ENCODE assay signal across 8 cellular contexts in the genomic region with DNA sequence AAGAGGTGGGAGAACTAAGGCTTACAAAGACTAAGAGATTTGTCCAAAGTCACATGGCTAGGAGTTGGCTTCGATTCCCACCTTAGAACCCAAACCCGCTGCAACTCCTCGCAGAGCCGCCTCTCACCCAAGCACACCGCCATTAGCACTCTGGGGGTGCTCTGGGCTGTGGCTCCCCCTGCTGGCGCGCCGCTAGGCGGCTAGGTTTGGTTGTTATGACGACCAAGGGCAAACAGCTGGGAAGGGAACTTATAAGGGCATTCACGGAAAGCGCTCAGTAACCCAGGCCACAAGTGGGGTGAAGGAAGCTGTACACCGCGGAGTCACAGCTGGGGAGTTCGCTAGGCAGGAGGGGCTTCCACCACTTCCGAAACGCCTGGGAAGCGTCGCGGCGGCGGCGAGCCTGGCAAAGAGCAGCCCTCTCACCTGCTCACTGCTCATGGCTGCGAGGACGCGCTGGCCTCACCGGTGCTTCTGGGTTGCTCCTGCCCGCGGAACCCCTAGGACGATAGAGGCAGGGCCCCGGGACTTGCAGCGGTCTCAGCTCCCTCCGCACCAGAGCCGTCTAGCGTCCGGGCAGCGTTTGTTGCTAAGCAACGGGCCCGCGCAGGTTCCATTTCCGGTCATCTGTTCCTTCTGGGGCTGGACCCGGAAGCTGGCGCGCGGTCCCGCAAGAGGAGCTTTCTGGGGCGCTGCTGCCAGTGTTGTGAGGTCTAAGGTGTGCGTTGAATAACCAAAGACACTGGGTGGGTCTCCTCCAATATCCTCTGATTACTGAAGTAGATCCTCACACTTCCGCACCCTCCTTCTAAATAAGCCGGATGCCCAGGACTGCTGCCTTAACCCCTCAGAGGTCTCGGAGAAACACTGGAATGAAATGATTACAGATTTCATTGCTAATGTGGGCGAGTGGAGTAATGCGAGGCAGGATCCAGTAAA. TPM values are rescaled to one million over a fixed set of nuclear protein-coding genes. Genes with fewer than 3 reads are reported as not detected.
DNase-seq lines count a peak whose midpoint lies in the region; ATAC-seq, FAIRE-seq and TF ChIP-seq lines count a peak whose summit lies in the region.

A gene (minus strand): TSS at position 567 of the 939 bp plus-strand sequence. CDS start 126 bp downstream, at position 441.

- DNase-seq in A549 (ENCODE audit: low read depth in 1 of 2, low spot score in 1 of 2) = peak; percentile 88 to 90
- DNase-seq in NCI-H2107 treated with DMSO at 0.1 percent for 48 hours (lab: John Stamatoyannopoulos, UW; ENCODE audit: unreplicated experiment) = peak; percentile 56
- DNase-seq in UCSD-AML1 (lab: John Stamatoyannopoulos, UW; ENCODE audit: unreplicated experiment) = peak; percentile 86
- DNase-seq in brain microvascular endothelial cell = peak; percentile 85
- peak; percentile 68 to 81 for DNase-seq in gastrocnemius medialis

- peak; percentile 56 to 62 for TF ChIP-seq RAD21 in A549 (conservative IDR thresholded peaks at IDR 0.05 in 1 of 2, IDR thresholded peaks at IDR 0.05 in 1 of 2)

- H3K27ac ChIP-seq in A549 = peak within 1 kb of the TSS; percentile 69 to 84
- peak within 1 kb of the TSS; percentile 95 for H3K27ac ChIP-seq in brain microvascular endothelial cell
- peak within 1 kb of the TSS in 3 of 4 donors; percentile 9 to 53 (median 44) for H3K27ac ChIP-seq in gastrocnemius medialis

- peak within 1 kb of the TSS; percentile 70 for H3K9ac ChIP-seq in iPS-15b (ENCODE audit: low read depth, low read length)

- 3% methylated on average over 22 of the region's 53 CpGs for WGBS in A549 (ENCODE audit: missing lambda C conversion rate)

- in situ Hi-C loops in brain microvascular endothelial cell (cut with HindIII; ENCODE audit: low pct_ligation_motif_present, low sequenced_read_pairs) (no loop called here), gastrocnemius medialis (cut with MboI; ENCODE audit: low sequenced_read_pairs in 4 of 4) (loop anchor here in 1 of 4 donors (25.0 kb wide), 1 partner anchor 94 kb away; a partner anchor contains a TSS)

- TF ChIP-seq POLR2A in A549 (IDR thresholded peaks at IDR 0.05; ENCODE audit: low read length) (peak; percentile 68), GM18526 (IDR thresholded peaks at IDR 0.05; ENCODE audit: extremely low read depth, insufficient read length) (peak; percentile 27), gastrocnemius medialis (IDR thresholded peaks at IDR 0.05) (no peak)

- H3K4me3 ChIP-seq in A549 (peak within 1 kb of the TSS; percentile 67), brain microvascular endothelial cell (ENCODE audit: low read depth, low read length) (peak within 1 kb of the TSS; percentile 98), iPS-15b (ENCODE audit: low read depth, low read length) (peak within 1 kb of the TSS; percentile 97), gastrocnemius medialis (peak within 1 kb of the TSS; percentile 72 to 86 (median 78))

- H3K36me3 ChIP-seq in brain microvascular endothelial cell (replicated peaks) = no peaks in the 10 kb centered on the region
- H3K36me3 ChIP-seq in iPS-15b (ENCODE audit: control insufficient read depth, insufficient read depth, low read length) = no peaks in the 10 kb centered on the region
- no peaks in the 10 kb centered on the region for H3K36me3 ChIP-seq in gastrocnemius medialis

- H3K4me1 ChIP-seq in A549 (peaks cover 13% of the 10 kb centered on the region; the same call in 2 of the 3 replicates), iPS-15b (ENCODE audit: control insufficient read depth, insufficient read depth, low read length) (no peaks in the 10 kb centered on the region), gastrocnemius medialis (peaks cover 0 to 5% of the 10 kb centered on the region in 2 donors)

- H3K9me3 ChIP-seq in A549 (no peaks in the 10 kb centered on the region), iPS-15b (ENCODE audit: control insufficient read depth, insufficient read depth, low read length) (no peaks in the 10 kb centered on the region), gastrocnemius medialis (no peaks in the 10 kb centered on the region)

- intact Hi-C loops in gastrocnemius medialis (cut with DNase I; ENCODE audit: low total_unique reads) = loop anchor here (5.0 kb wide), 2 partner anchors 104 to 411 kb away; a partner anchor contains a TSS

- peak within 1 kb of the TSS; percentile 80 for H3K4me2 ChIP-seq in A549

- CTCF ChIA-PET in A549 (lab: Yijun Ruan, JAX) = interaction anchor here (0.6 to 3.5 kb wide), 8 partner anchors 9 to 1522 kb away, joined by 3 to 18 read pairs (median 6); no protein-coding TSS in a partner anchor

- POLR2A ChIA-PET in A549 (lab: Yijun Ruan, JAX) = interaction anchor here (0.8 to 2.0 kb wide), 9 partner anchors 8 to 749 kb away, joined by 3 to 13 read pairs (median 3); a partner anchor contains a TSS

- H3K27me3 ChIP-seq in brain microvascular endothelial cell (replicated peaks) (no peaks in the 10 kb centered on the region), iPS-15b (ENCODE audit: control insufficient read depth, insufficient read depth, low read length) (no peaks in the 10 kb centered on the region), gastrocnemius medialis (no peaks in the 10 kb centered on the region)

- FAIRE-seq in A549 (lab: Jason Lieb, UNC) = no peak

- peak; percentile 98 for ATAC-seq in A549
- ATAC-seq in HG03064 (IDR thresholded peaks at IDR 0.05; ENCODE audit: low read depth, unreplicated experiment) = peak; percentile 100
- ATAC-seq in gastrocnemius medialis = peak; percentile 86 to 97

- no peak for TF ChIP-seq EP300 in A549 (IDR thresholded peaks at IDR 0.05)

- peak; percentile 62 for TF ChIP-seq CTCF in A549 (IDR thresholded peaks at IDR 0.05)
- peak; percentile 91 for TF ChIP-seq CTCF in brain microvascular endothelial cell (IDR thresholded peaks at IDR 0.05; ENCODE audit: low read depth, low read length, missing control alignments)
- peak in 3 of 5 experiments; percentile 20 to 59 (median 57) for TF ChIP-seq CTCF in gastrocnemius medialis (IDR thresholded peaks at IDR 0.05 in 4 of 5, conservative IDR thresholded peaks at IDR 0.05 in 1 of 5)

TF ChIP-seq in A549, 52 proteins besides CTCF, POLR2A, EP300 and RAD21 (continues in another document):
- TF ChIP-seq CEBPB (IDR thresholded peaks at IDR 0.05) (no peak), HEYL (CRISPR knock-in tag; IDR thresholded peaks at IDR 0.05) (no peak), CHD2 (IDR thresholded peaks at IDR 0.05; ENCODE audit: low read length, partially characterized antibody) (no peak), ZSCAN20 (CRISPR knock-in tag; IDR thresholded peaks at IDR 0.05) (no peak), GATA3 (IDR thresholded peaks at IDR 0.05; ENCODE audit: borderline replicate concordance) (no peak), ZFP36 (IDR thresholded peaks at IDR 0.05; ENCODE audit: borderline replicate concordance, partially characterized antibody) (no peak), MYC (IDR thresholded peaks at IDR 0.05; ENCODE audit: borderline replicate concordance, low read length) (no peak), POLR2AphosphoS2 (conservative IDR thresholded peaks at IDR 0.05; ENCODE audit: low read length) (no peak), KDM5A (IDR thresholded peaks at IDR 0.05) (no peak), SMC3 (IDR thresholded peaks at IDR 0.05) (peak; percentile 43)
- TF ChIP-seq, protein P1, sequence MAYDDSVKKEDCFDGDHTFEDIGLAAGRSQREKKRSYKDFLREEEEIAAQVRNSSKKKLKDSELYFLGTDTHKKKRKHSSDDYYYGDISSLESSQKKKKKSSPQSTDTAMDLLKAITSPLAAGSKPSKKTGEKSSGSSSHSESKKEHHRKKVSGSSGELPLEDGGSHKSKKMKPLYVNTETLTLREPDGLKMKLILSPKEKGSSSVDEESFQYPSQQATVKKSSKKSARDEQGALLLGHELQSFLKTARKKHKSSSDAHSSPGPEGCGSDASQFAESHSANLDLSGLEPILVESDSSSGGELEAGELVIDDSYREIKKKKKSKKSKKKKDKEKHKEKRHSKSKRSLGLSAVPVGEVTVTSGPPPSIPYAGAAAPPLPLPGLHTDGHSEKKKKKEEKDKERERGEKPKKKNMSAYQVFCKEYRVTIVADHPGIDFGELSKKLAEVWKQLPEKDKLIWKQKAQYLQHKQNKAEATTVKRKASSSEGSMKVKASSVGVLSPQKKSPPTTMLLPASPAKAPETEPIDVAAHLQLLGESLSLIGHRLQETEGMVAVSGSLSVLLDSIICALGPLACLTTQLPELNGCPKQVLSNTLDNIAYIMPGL (CRISPR knock-in tag; IDR thresholded peaks at IDR 0.05; ENCODE audit: borderline replicate concordance) = no peak
- TF ChIP-seq, protein P2, sequence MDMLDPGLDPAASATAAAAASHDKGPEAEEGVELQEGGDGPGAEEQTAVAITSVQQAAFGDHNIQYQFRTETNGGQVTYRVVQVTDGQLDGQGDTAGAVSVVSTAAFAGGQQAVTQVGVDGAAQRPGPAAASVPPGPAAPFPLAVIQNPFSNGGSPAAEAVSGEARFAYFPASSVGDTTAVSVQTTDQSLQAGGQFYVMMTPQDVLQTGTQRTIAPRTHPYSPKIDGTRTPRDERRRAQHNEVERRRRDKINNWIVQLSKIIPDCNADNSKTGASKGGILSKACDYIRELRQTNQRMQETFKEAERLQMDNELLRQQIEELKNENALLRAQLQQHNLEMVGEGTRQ (IDR thresholded peaks at IDR 0.05) = peak; percentile 36; the same call in 1 of the 2 replicates
- TF ChIP-seq, protein P3, sequence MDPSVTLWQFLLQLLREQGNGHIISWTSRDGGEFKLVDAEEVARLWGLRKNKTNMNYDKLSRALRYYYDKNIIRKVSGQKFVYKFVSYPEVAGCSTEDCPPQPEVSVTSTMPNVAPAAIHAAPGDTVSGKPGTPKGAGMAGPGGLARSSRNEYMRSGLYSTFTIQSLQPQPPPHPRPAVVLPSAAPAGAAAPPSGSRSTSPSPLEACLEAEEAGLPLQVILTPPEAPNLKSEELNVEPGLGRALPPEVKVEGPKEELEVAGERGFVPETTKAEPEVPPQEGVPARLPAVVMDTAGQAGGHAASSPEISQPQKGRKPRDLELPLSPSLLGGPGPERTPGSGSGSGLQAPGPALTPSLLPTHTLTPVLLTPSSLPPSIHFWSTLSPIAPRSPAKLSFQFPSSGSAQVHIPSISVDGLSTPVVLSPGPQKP (IDR thresholded peaks at IDR 0.05; ENCODE audit: low read depth, low read length) = no peak
- TF ChIP-seq, protein P4, sequence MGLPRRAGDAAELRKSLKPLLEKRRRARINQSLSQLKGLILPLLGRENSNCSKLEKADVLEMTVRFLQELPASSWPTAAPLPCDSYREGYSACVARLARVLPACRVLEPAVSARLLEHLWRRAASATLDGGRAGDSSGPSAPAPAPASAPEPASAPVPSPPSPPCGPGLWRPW (IDR thresholded peaks at IDR 0.05) = no peak

RNA-seq across cellular contexts. Expression of the gene that starts here (rescaled TPM):
- 1.5 and 1.7 TPM in 2 replicates for polyA plus RNA-seq in A549 (2011; rRNA removed)
- polyA plus RNA-seq in A549 (2012; cell fraction: cytosol; rRNA removed) = 0.09 and 0.22 TPM in 2 replicates
- polyA plus RNA-seq in A549 (2012; cell fraction: nucleus; rRNA removed) = 0.18 and 0.32 TPM in 2 replicates
- polyA plus RNA-seq in A549 (2017; fragmentation: RNase III; extraction: RNeasy Plus Mini Kit Qiagen cat#74134 plus additional on column Dnase treatment) = 0.43 to 0.51 TPM (median 0.49 TPM) in 3 replicates
- 2.2 and 2.5 TPM in 2 replicates for polyA minus RNA-seq in A549 (2011; rRNA and poly(A)+ RNA removed)
- under 1 TPM in 3 of 4 donors, not detected in 1; 0.05 to 0.07 (median 0.05) TPM for total RNA-seq in gastrocnemius medialis

Comparison
In these comparisons a context has a peak if more than half of its experiments do, and no peak if none do; other contexts are left out.
1. Peak in every context shown above with its lines: DNase-seq, ATAC-seq, H3K4me3 ChIP-seq and H3K27ac ChIP-seq.
2. Peak in DNase-seq, ATAC-seq, H3K4me3 ChIP-seq and H3K27ac ChIP-seq in gastrocnemius medialis; RNA of the gene not detected or under 1 TPM.
3. H3K27ac ChIP-seq: peak in every context shown above with its lines; median percentile 95 in brain microvascular endothelial cell; 76 in A549; 44 in gastrocnemius medialis.
4. POLR2A ChIP-seq: peak in A549 (single experiment) and GM18526 (single experiment); none in gastrocnemius medialis (0 of 2).